In the genomic region with DNA sequence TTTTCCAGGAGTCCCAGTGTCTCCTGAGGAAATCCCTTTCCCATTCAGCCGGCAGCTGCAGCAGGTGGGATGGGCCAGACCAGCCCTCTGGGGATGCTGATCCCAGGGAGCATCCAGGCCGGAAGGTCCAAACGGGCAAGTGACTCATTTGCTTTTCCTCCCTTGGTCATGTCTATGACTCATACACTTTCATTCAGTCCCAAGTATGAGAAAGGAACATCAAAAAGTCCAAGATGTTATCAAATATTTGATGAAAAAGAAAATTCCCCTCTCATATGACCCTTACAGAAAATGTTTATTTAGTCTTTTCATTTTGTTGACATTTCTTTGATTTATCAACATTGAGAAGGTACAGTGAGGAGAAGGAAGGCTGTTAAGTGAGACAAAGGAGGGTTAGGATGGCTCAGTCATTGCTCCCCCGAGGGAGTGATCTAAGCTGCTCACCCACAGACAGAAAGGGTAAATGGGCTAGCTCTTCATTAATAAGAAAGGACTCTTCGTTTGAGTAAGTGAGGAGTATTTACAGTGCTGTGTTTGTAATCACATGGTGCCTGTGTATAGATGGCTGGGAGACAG, we compare ENCODE assay signal across 9 cellular contexts.
DNase-seq lines count a peak whose midpoint lies in the region; ATAC-seq lines count a peak whose summit lies in the region.
"Had no signal": no experiment of that assay in that cellular context is flagged by ENCODE, and none has a peak within 500 bp of the region (broad histone marks: within the 10 kb centered on the region; RNA-seq: fewer than 3 reads in every experiment).

No MANE protein-coding gene starts in this region.

- H3K27ac ChIP-seq in SJSA1: no peak overlapping the region

- H3K4me3 ChIP-seq in SJSA1: no peak overlapping the region

- no peaks in the 10 kb centered on the region for H3K36me3 ChIP-seq in SJSA1

- DNase-seq in H4 (ENCODE audit: low spot score): peak; percentile 85
- peak; percentile 94 to 96 for DNase-seq in SJSA1 (ENCODE audit: low read depth in 1 of 2, low spot score in 2 of 2)
- DNase-seq in glomerular visceral epithelial cell (ENCODE audit: extremely low spot score): peak; percentile 95
- peak; percentile 69 for DNase-seq in smooth muscle cell of the brain vasculature (ENCODE audit: low read depth, low spot score)
- no peak for DNase-seq in DMS79 treated with DMSO at 0.1 percent for 48 hours (lab: John Stamatoyannopoulos, UW)
- no peak for DNase-seq in activated effector memory CD4-positive, alpha-beta T cell treated with Interleukin-2 at 50 U/mL for 16 hours
- DNase-seq: activated CD4-positive, alpha-beta T cell treated with anti-CD3 and anti-CD28 coated beads for 4 hours had no signal

- H3K4me1 ChIP-seq in SJSA1 (replicated peaks): peaks cover 39% of the 10 kb centered on the region

- ATAC-seq in HG03039 (IDR thresholded peaks at IDR 0.05; ENCODE audit: unreplicated experiment) (no peak), GM19023 (IDR thresholded peaks at IDR 0.05; ENCODE audit: unreplicated experiment) (no peak)

- no peaks in the 10 kb centered on the region for H3K9me3 ChIP-seq in SJSA1 (replicated peaks)

- H3K27me3 ChIP-seq in SJSA1 (replicated peaks): no peaks in the 10 kb centered on the region

Comparison
In these comparisons a context has a peak if more than half of its experiments do, and no peak if none do; other contexts are left out.
1. DNase-seq: peak in H4 (single experiment), SJSA1 (2 of 2), glomerular visceral epithelial cell (single experiment) and smooth muscle cell of the brain vasculature (single experiment); none in DMS79 treated with DMSO at 0.1 percent for 48 hours (single experiment) and activated effector memory CD4-positive, alpha-beta T cell treated with Interleukin-2 at 50 U/mL for 16 hours (single experiment).